22 cellular contexts compared by ENCODE assay signal in the genomic region with DNA sequence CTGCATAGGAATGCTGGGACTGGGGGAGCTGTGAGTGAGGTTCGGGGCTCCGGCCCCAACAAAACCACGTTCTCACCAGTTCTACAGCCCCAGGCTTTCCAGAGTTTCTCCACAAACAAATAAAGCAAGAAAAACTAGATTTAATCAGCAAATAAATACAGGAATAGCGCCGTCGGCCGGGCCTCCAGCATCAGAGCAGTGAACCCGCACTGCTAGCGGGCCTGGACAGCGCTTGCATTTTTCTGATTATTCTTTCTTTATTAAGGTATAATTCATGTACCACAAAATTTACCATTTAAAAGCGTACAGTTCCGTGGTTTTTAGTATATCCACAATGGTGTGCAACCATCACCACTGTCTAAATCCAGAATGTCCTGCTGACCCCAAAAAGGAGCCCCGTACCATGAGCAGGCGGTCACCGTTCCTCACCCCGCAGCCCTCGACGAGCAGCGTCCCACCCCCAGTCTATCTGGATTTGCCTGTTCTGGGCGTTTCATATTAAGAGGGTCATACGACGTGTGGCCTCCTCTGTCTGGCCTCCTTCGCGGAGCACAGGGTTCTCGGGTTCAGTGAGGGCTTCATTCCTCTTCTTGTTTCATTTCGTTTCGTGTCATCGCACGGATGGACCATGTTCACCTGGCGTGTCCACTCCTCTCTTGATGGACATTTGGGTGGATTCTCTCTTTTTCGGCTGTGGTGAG. TPM values are rescaled to one million over a fixed set of nuclear protein-coding genes. Genes with fewer than 3 reads are reported as not detected.
DNase-seq lines count a peak whose midpoint lies in the region; ATAC-seq, FAIRE-seq and TF ChIP-seq lines count a peak whose summit lies in the region.
"Had no signal": no experiment of that assay in that cellular context is flagged by ENCODE, and none has a peak within 500 bp of the region (broad histone marks: within the 10 kb centered on the region; RNA-seq: fewer than 3 reads in every experiment).

No MANE protein-coding gene starts in this region.

- peaks cover 64% of the 10 kb centered on the region for H3K36me3 Mint-ChIP-seq in WTC11
- H3K36me3 Mint-ChIP-seq in activated T-cell treated with anti-CD3 and anti-CD28 coated beads, Interleukin-2, amount 50 U/mL, for 72 hours (ENCODE audit: insufficient read depth in 2 of 2): no peaks in the 10 kb centered on the region
- no peaks in the 10 kb centered on the region for H3K36me3 Mint-ChIP-seq in activated CD8-positive, alpha-beta T cell treated with anti-CD3 and anti-CD28 coated beads for 36 hours (ENCODE audit: low read depth)
- H3K36me3 Mint-ChIP-seq: CD4-positive, CD25-positive, alpha-beta regulatory T cell had no signal

- ATAC-seq in WTC11: no peak
- ATAC-seq in psoas muscle: no peak
- no peak for ATAC-seq in activated T-cell treated with anti-CD3 and anti-CD28 coated beads, Interleukin-2, amount 50 U/mL, for 72 hours (replicated peaks in 1 of 2)
- ATAC-seq in activated CD8-positive, alpha-beta T cell treated with anti-CD3 and anti-CD28 coated beads for 36 hours: no peak
- ATAC-seq: PC-3 had no signal

- CTCF ChIA-PET in WTC11 (lab: Charles Lee): no interaction called here
- CTCF ChIA-PET in activated CD8-positive, alpha-beta T cell treated with anti-CD3 and anti-CD28 coated beads for 36 hours (lab: Charles Lee): no interaction called here

- intact Hi-C loops in breast epithelium (cut with DNase I; ENCODE audit: low total_unique reads): no loop called here
- intact Hi-C loops in kidney (cut with DNase I): no loop called here
- intact Hi-C loops in psoas muscle (cut with DNase I): no loop called here
- intact Hi-C loops in activated CD8-positive, alpha-beta T cell treated with anti-CD3 and anti-CD28 coated beads for 36 hours (cut with micrococcal nuclease): no loop called here

- peaks cover 17% of the 10 kb centered on the region for H3K9me3 Mint-ChIP-seq in WTC11
- no peaks in the 10 kb centered on the region for H3K9me3 Mint-ChIP-seq in activated T-cell treated with anti-CD3 and anti-CD28 coated beads, Interleukin-2, amount 50 U/mL, for 72 hours
- H3K9me3 Mint-ChIP-seq in activated CD8-positive, alpha-beta T cell treated with anti-CD3 and anti-CD28 coated beads for 36 hours: no peaks in the 10 kb centered on the region
- H3K9me3 Mint-ChIP-seq: CD4-positive, CD25-positive, alpha-beta regulatory T cell had no signal

- H3K4me3 Mint-ChIP-seq in WTC11: no peak overlapping the region
- no peak overlapping the region for H3K4me3 Mint-ChIP-seq in activated T-cell treated with anti-CD3 and anti-CD28 coated beads, Interleukin-2, amount 50 U/mL, for 72 hours
- H3K4me3 Mint-ChIP-seq in activated CD8-positive, alpha-beta T cell treated with anti-CD3 and anti-CD28 coated beads for 36 hours: no peak overlapping the region
- H3K4me3 Mint-ChIP-seq: CD4-positive, CD25-positive, alpha-beta regulatory T cell had no signal

- TF ChIP-seq CTCF in breast epithelium (IDR thresholded peaks at IDR 0.05) (no peak), WTC11 (IDR thresholded peaks at IDR 0.05) (no peak), kidney (IDR thresholded peaks at IDR 0.05; ENCODE audit: borderline replicate concordance, extremely low read depth, insufficient read depth) (no peak), psoas muscle (IDR thresholded peaks at IDR 0.05) (no peak)
- no peak for TF ChIP-seq CTCF in activated CD8-positive, alpha-beta T cell treated with anti-CD3 and anti-CD28 coated beads for 36 hours (IDR thresholded peaks at IDR 0.05)

- FAIRE-seq in kidney (lab: Jason Lieb, UNC): no peak
- FAIRE-seq: A204.1, G401.6, H54 had no signal

- DNase-seq in T47D (ENCODE audit: low read depth in 1 of 2, low spot score in 1 of 2) (peak; percentile 75 to 80), breast epithelium (ENCODE audit: low spot score in 2 of 2) (no peak), WTC11 (ENCODE audit: low spot score) (no peak), kidney (peak; percentile 36), psoas muscle (peak; percentile 5 to 40)
- DNase-seq in activated T-cell treated with anti-CD3 and anti-CD28 coated beads, Interleukin-2, amount 50 U/mL, for 72 hours: no peak
- DNase-seq in activated CD8-positive, alpha-beta T cell treated with anti-CD3 and anti-CD28 coated beads for 36 hours: no peak
- DNase-seq: BE2C; Caco-2; CD4-positive, CD25-positive, alpha-beta regulatory T cell; NCI-H1048; NCI-H1436; NCI-H2029; NCI-H345; NCI-H524 treated with DMSO at 0.1 percent for 48 hours; PC-3; RPMI8226 had no signal

- H3K9me3 ChIP-seq in breast epithelium (no peaks in the 10 kb centered on the region), kidney (ENCODE audit: control insufficient read depth in 1 of 2, low read length in 2 of 2) (no peaks in the 10 kb centered on the region), psoas muscle (no peaks in the 10 kb centered on the region)
- H3K9me3 ChIP-seq: BE2C, Caco-2 had no signal

- H3K4me1 ChIP-seq in breast epithelium: no peaks in the 10 kb centered on the region
- H3K4me1 ChIP-seq in kidney (ENCODE audit: control insufficient read depth in 1 of 2, insufficient read depth in 1 of 2, low read depth in 1 of 2, low read length in 2 of 2): peaks cover 0 to 2% of the 10 kb centered on the region in 2 donors
- peaks cover 7% of the 10 kb centered on the region for H3K4me1 ChIP-seq in psoas muscle
- H3K4me1 ChIP-seq: BE2C, Caco-2 had no signal

- H3K4me3 ChIP-seq in breast epithelium: no peak overlapping the region
- H3K4me3 ChIP-seq in kidney (ENCODE audit: low read length in 2 of 2): no peak overlapping the region
- H3K4me3 ChIP-seq in psoas muscle: no peak overlapping the region

- H3K27ac Mint-ChIP-seq in WTC11: peak overlapping the region; percentile 68; the same call in 1 of the 2 replicates
- no peak overlapping the region for H3K27ac Mint-ChIP-seq in activated T-cell treated with anti-CD3 and anti-CD28 coated beads, Interleukin-2, amount 50 U/mL, for 72 hours
- no peak overlapping the region for H3K27ac Mint-ChIP-seq in activated CD8-positive, alpha-beta T cell treated with anti-CD3 and anti-CD28 coated beads for 36 hours
- H3K27ac Mint-ChIP-seq: CD4-positive, CD25-positive, alpha-beta regulatory T cell had no signal

- H3K27ac ChIP-seq in breast epithelium (no peak overlapping the region), kidney (ENCODE audit: low read depth in 2 of 2, low read length in 2 of 2) (peak overlapping the region; percentile 11 to 51), psoas muscle (no peak overlapping the region)

- H3K9ac ChIP-seq in kidney (ENCODE audit: low read length in 2 of 2): no peak overlapping the region

- H3K27me3 ChIP-seq in breast epithelium (no peaks in the 10 kb centered on the region), psoas muscle (ENCODE audit: insufficient read depth in 3 of 3, low read length in 2 of 3) (no peaks in the 10 kb centered on the region)
- H3K27me3 ChIP-seq: BE2C had no signal

- in situ Hi-C loops in T47D (cut with HindIII; ENCODE audit: low pct_unique_long_range_greater_than_20kb, low sequenced_read_pairs): no loop called here

- 94 to 99% (median 95%) methylated on average over 31 of the region's 31 CpGs for WGBS in psoas muscle, 3 donors

- no peaks in the 10 kb centered on the region for H3K4me1 Mint-ChIP-seq in WTC11
- H3K4me1 Mint-ChIP-seq in activated T-cell treated with anti-CD3 and anti-CD28 coated beads, Interleukin-2, amount 50 U/mL, for 72 hours (ENCODE audit: low read depth): no peaks in the 10 kb centered on the region
- H3K4me1 Mint-ChIP-seq in activated CD8-positive, alpha-beta T cell treated with anti-CD3 and anti-CD28 coated beads for 36 hours (ENCODE audit: low read depth): no peaks in the 10 kb centered on the region
- H3K4me1 Mint-ChIP-seq: CD4-positive, CD25-positive, alpha-beta regulatory T cell had no signal

- TF ChIP-seq POLR2A in breast epithelium (IDR thresholded peaks at IDR 0.05): no peak

- no peaks in the 10 kb centered on the region; the same call in 1 of the 2 replicates for H3K27me3 Mint-ChIP-seq in WTC11 (ENCODE audit: low read depth)
- H3K27me3 Mint-ChIP-seq in activated T-cell treated with anti-CD3 and anti-CD28 coated beads, Interleukin-2, amount 50 U/mL, for 72 hours (ENCODE audit: low read depth): no peaks in the 10 kb centered on the region
- no peaks in the 10 kb centered on the region for H3K27me3 Mint-ChIP-seq in activated CD8-positive, alpha-beta T cell treated with anti-CD3 and anti-CD28 coated beads for 36 hours
- H3K27me3 Mint-ChIP-seq: CD4-positive, CD25-positive, alpha-beta regulatory T cell had no signal

- POLR2A ChIA-PET in WTC11 (lab: Charles Lee): no interaction called here
- POLR2A ChIA-PET in activated CD8-positive, alpha-beta T cell treated with anti-CD3 and anti-CD28 coated beads for 36 hours (lab: Charles Lee): no interaction called here

- peaks cover 21% of the 10 kb centered on the region for H3K36me3 ChIP-seq in breast epithelium
- H3K36me3 ChIP-seq in kidney (ENCODE audit: control insufficient read depth in 1 of 2, insufficient read depth in 2 of 2, low read length in 2 of 2): peaks cover 19 to 79% of the 10 kb centered on the region in 2 donors
- peaks cover 2 to 78% of the 10 kb centered on the region in 2 donors for H3K36me3 ChIP-seq in psoas muscle (ENCODE audit: insufficient read depth in 1 of 2, low read depth in 1 of 2)
- H3K36me3 ChIP-seq: BE2C had no signal

TF ChIP-seq in WTC11, 78 proteins besides CTCF, POLR2A, EP300 and RAD21 (continues in another document):
- no peak for TF ChIP-seq PRRX2 (CRISPR knock-in tag; IDR thresholded peaks at IDR 0.05)
- TF ChIP-seq KAT7 (CRISPR knock-in tag; IDR thresholded peaks at IDR 0.05; ENCODE audit: borderline replicate concordance): no peak
- TF ChIP-seq, protein P1, sequence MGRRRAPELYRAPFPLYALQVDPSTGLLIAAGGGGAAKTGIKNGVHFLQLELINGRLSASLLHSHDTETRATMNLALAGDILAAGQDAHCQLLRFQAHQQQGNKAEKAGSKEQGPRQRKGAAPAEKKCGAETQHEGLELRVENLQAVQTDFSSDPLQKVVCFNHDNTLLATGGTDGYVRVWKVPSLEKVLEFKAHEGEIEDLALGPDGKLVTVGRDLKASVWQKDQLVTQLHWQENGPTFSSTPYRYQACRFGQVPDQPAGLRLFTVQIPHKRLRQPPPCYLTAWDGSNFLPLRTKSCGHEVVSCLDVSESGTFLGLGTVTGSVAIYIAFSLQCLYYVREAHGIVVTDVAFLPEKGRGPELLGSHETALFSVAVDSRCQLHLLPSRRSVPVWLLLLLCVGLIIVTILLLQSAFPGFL (CRISPR knock-in tag; IDR thresholded peaks at IDR 0.05; ENCODE audit: borderline replicate concordance): no peak

RNA-seq across cellular contexts. Expression of a gene that starts 35.5 kb away (rescaled TPM):
- total RNA-seq in breast epithelium: not detected
- not detected in 3 replicates for total RNA-seq in WTC11 (2021)
- total RNA-seq in kidney: not detected
- polyA plus RNA-seq in kidney (ENCODE audit: insufficient read depth, low read depth, low replicate concordance): not detected
- total RNA-seq in psoas muscle: not detected
- not detected for polyA plus RNA-seq in psoas muscle
- total RNA-seq in activated T-cell treated with anti-CD3 and anti-CD28 coated beads, Interleukin-2, amount 50 U/mL, for 72 hours: not detected
- total RNA-seq in activated CD8-positive, alpha-beta T cell treated with anti-CD3 and anti-CD28 coated beads for 36 hours: not detected
- total RNA-seq: Caco-2; CD4-positive, CD25-positive, alpha-beta regulatory T cell; HT-29; MCF 10A; PC-3 had no signal
- polyA plus RNA-seq: CD4-positive, CD25-positive, alpha-beta regulatory T cell had no signal

Comparison
In these comparisons a context has a peak if more than half of its experiments do, and no peak if none do; other contexts are left out.
1. DNase-seq: peak in T47D (2 of 2), kidney (single experiment) and psoas muscle (2 of 2); none in breast epithelium (0 of 2), WTC11 (single experiment), activated T-cell treated with anti-CD3 and anti-CD28 coated beads, Interleukin-2, amount 50 U/mL, for 72 hours (0 of 2) and activated CD8-positive, alpha-beta T cell treated with anti-CD3 and anti-CD28 coated beads for 36 hours (single experiment).
2. H3K27ac ChIP-seq: peak in kidney (2 of 2); none in breast epithelium (0 of 2) and psoas muscle (single experiment).